8 cellular contexts compared by ENCODE assay signal in the genomic region with DNA sequence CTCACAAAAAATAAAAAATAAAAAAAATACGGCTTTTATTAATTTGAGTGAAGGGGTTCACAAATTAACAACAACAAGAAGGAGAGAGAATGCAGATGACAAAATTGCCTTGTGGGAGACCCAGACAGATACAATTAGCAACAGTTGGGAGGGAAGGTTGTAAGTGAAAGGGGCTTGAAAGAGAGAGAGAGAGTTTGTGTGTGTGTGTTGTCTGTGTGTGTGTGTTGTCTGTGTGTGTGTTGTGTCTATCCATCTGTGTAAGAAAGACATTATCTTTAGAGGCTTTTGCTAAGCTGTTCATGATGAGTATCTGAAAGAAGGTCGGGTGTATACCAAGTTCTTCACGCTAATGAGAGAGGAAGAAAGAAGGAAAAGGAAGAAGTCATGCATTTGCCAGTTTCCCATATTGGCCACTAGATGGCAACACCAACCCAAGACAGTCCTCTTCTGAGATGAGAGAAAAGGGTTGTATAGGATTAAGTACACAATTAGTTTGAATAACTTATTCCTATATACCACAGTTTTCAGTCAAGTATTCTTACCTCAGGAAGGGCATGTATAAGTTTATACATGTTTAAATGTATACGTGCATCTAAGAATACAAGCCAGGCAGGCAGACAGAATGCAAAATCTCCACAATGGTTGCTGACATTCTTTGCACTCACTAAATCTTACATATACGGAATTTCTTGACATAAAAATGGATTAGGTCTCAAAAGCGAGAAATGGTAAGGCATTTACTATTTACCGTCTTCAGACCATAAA.
DNase-seq lines count a peak whose midpoint lies in the region; ATAC-seq and TF ChIP-seq lines count a peak whose summit lies in the region.

No MANE protein-coding gene starts in this region.

- H3K36me3 ChIP-seq in gastroesophageal sphincter (no peaks in the 10 kb centered on the region), ovary (no peaks in the 10 kb centered on the region)

- H3K4me3 ChIP-seq in gastroesophageal sphincter (peak overlapping the region; percentile 40 to 52), ovary (peak overlapping the region; percentile 27)

- H3K27ac ChIP-seq in gastroesophageal sphincter = peak overlapping the region in 2 of 4 donors; percentile 46 to 58
- H3K27ac ChIP-seq in ovary = no peak overlapping the region

- H3K4me1 ChIP-seq in gastroesophageal sphincter = peaks cover 0 to 11% (median 0%) of the 10 kb centered on the region in 3 donors
- no peaks in the 10 kb centered on the region for H3K4me1 ChIP-seq in ovary (ENCODE audit: insufficient read depth)

- TF ChIP-seq CTCF in gastroesophageal sphincter (IDR thresholded peaks at IDR 0.05) (peak; percentile 83 to 90 (median 86)), ovary (IDR thresholded peaks at IDR 0.05) (peak; percentile 64 to 73 (median 68))

- TF ChIP-seq EP300 in gastroesophageal sphincter (IDR thresholded peaks at IDR 0.05) (no peak), ovary (IDR thresholded peaks at IDR 0.05) (no peak)

- H3K4me3 Mint-ChIP-seq in activated T-helper 17 cell treated with anti-CD3 and anti-CD28 coated beads, Interleukin-2, amount 50 U/mL, for 72 hours = peak overlapping the region; percentile 86

- no peaks in the 10 kb centered on the region for H3K9me3 Mint-ChIP-seq in activated T-helper 17 cell treated with anti-CD3 and anti-CD28 coated beads, Interleukin-2, amount 50 U/mL, for 72 hours

- 5 to 14% methylated on average over 6 to 7 of the region's 7 CpGs for WGBS in gastroesophageal sphincter (ENCODE audit: low coverage in 1 of 2), 2 donors
- 15 to 31% (median 17%) methylated on average over 7 of the region's 7 CpGs for WGBS in ovary, 3 donors

- H3K27me3 Mint-ChIP-seq in activated T-helper 17 cell treated with anti-CD3 and anti-CD28 coated beads, Interleukin-2, amount 50 U/mL, for 72 hours = no peaks in the 10 kb centered on the region

- peaks cover 16% of the 10 kb centered on the region for H3K4me1 Mint-ChIP-seq in activated T-helper 17 cell treated with anti-CD3 and anti-CD28 coated beads, Interleukin-2, amount 50 U/mL, for 72 hours

- H3K9me3 ChIP-seq in gastroesophageal sphincter (no peaks in the 10 kb centered on the region), ovary (no peaks in the 10 kb centered on the region)

- TF ChIP-seq POLR2A in gastroesophageal sphincter (IDR thresholded peaks at IDR 0.05) (no peak), ovary (IDR thresholded peaks at IDR 0.05) (no peak)

- H3K27ac Mint-ChIP-seq in activated T-helper 17 cell treated with anti-CD3 and anti-CD28 coated beads, Interleukin-2, amount 50 U/mL, for 72 hours = peak overlapping the region; percentile 64

- H3K27me3 ChIP-seq in gastroesophageal sphincter = no peaks in the 10 kb centered on the region
- no peaks in the 10 kb centered on the region for H3K27me3 ChIP-seq in ovary

- ATAC-seq in GM19025 (IDR thresholded peaks at IDR 0.05; ENCODE audit: low read depth, unreplicated experiment) (peak; percentile 59), HG03159 (IDR thresholded peaks at IDR 0.05; ENCODE audit: unreplicated experiment) (peak; percentile 72), gastroesophageal sphincter (peak; percentile 79)
- peak; percentile 85 for ATAC-seq in activated T-helper 17 cell treated with anti-CD3 and anti-CD28 coated beads, Interleukin-2, amount 50 U/mL, for 72 hours (replicated peaks)

- intact Hi-C loops in ovary (cut with DNase I) = loop anchor here in 1 of 4 donors (5.0 kb wide), 1 partner anchor 368 kb away; the partner anchor contains the start of gene OPN5

- H3K36me3 Mint-ChIP-seq in activated T-helper 17 cell treated with anti-CD3 and anti-CD28 coated beads, Interleukin-2, amount 50 U/mL, for 72 hours (ENCODE audit: low read depth) = no peaks in the 10 kb centered on the region

- DNase-seq in D341Med (ENCODE audit: low spot score) (peak; percentile 51), NCI-H524 (lab: John Stamatoyannopoulos, UW) (peak; percentile 17 to 58), ovary (peak in 2 of 5 donors; percentile 12 to 24)
- DNase-seq in effector CD4-positive, alpha-beta T cell = no peak
